ENCODE assay signal across 11 cellular contexts in genomic region chr6:136737343-136738177, GRCh38. TPM values are rescaled to one million over a fixed set of nuclear protein-coding genes. Genes with fewer than 3 reads are reported as not detected.
DNase-seq lines count a peak whose midpoint lies in the region; ATAC-seq, FAIRE-seq and TF ChIP-seq lines count a peak whose summit lies in the region.
"Had no signal": no experiment of that assay in that cellular context is flagged by ENCODE, and none has a peak within 500 bp of the region (broad histone marks: within the 10 kb centered on the region; RNA-seq: fewer than 3 reads in every experiment).

No MANE protein-coding gene starts in this region.

- H3K4me3 Mint-ChIP-seq in CD14-positive monocyte (peak overlapping the region in 1 of 2 donors; percentile 30), natural killer cell (no peak overlapping the region)
- H3K4me3 Mint-ChIP-seq: activated CD4-positive, alpha-beta T cell treated with anti-CD3 and anti-CD28 coated beads, Interleukin-2, amount 10 ng/mL, durations not matched to agents 24 days and 14 days; naive B cell had no signal

- peak overlapping the region; percentile 26; the same call in 1 of the 2 replicates for H3K23ac ChIP-seq in IMR-90 (ENCODE audit: low read depth, low read length)

- peak overlapping the region; percentile 59; the same call in 1 of the 2 replicates for H2BK20ac ChIP-seq in IMR-90 (ENCODE audit: low read depth, low read length)

- POLR2A ChIA-PET in IMR-90 (lab: Charles Lee; ENCODE audit: unreplicated experiment) = no interaction called here

- peak overlapping the region; percentile 39; the same call in 1 of the 2 replicates for H2BK120ac ChIP-seq in IMR-90 (ENCODE audit: low read depth, low read length)

- H3K9me1 ChIP-seq in IMR-90 (ENCODE audit: insufficient read depth, low read length) = peaks cover 20% of the 10 kb centered on the region

- DNase-seq in IMR-90 = peak; percentile 82
- DNase-seq in choroid plexus epithelial cell (ENCODE audit: low read depth) = peak; percentile 76
- DNase-seq in kidney = no peak
- no peak for DNase-seq in suprapubic skin (ENCODE audit: low spot score in 2 of 2)
- DNase-seq in CD14-positive monocyte (ENCODE audit: low spot score) = no peak
- no peak for DNase-seq in natural killer cell
- DNase-seq: naive B cell, NCI-H2227 treated with DMSO at 0.1 percent for 48 hours had no signal

- peaks cover 43 to 65% of the 10 kb centered on the region in 2 experiments for H3K79me1 ChIP-seq in IMR-90 (ENCODE audit: low read depth in 1 of 2, low read length in 2 of 2)

- peak overlapping the region; percentile 17 to 71; a peak in 3 of 4 replicates for H4K8ac ChIP-seq in IMR-90 (ENCODE audit: low read depth in 2 of 2, low read length in 2 of 2)

- H3K9me3 Mint-ChIP-seq in CD14-positive monocyte (no peaks in the 10 kb centered on the region), natural killer cell (no peaks in the 10 kb centered on the region)
- H3K9me3 Mint-ChIP-seq: activated CD4-positive, alpha-beta T cell treated with anti-CD3 and anti-CD28 coated beads, Interleukin-2, amount 10 ng/mL, durations not matched to agents 24 days and 14 days; naive B cell had no signal

- no peaks in the 10 kb centered on the region for H3K27me3 ChIP-seq in IMR-90 (ENCODE audit: control insufficient read depth, insufficient read depth, low read length)
- no peaks in the 10 kb centered on the region for H3K27me3 ChIP-seq in stomach smooth muscle (ENCODE audit: control insufficient read depth in 1 of 2, insufficient read depth in 2 of 2, low read length in 2 of 2)
- H3K27me3 ChIP-seq in suprapubic skin = no peaks in the 10 kb centered on the region

- H3K4me1 ChIP-seq in IMR-90 (ENCODE audit: control insufficient read depth, insufficient read depth, low read length) = peaks cover 29% of the 10 kb centered on the region
- H3K4me1 ChIP-seq in kidney (ENCODE audit: control insufficient read depth in 1 of 2, insufficient read depth in 1 of 2, low read depth in 1 of 2, low read length in 2 of 2) = peaks cover 17 to 18% of the 10 kb centered on the region in 2 donors
- no peaks in the 10 kb centered on the region for H3K4me1 ChIP-seq in stomach smooth muscle (ENCODE audit: control insufficient read depth, insufficient read depth, low read length)
- H3K4me1 ChIP-seq in suprapubic skin = peaks cover 9% of the 10 kb centered on the region

- peak overlapping the region; percentile 62 for H3K18ac ChIP-seq in IMR-90 (ENCODE audit: low read depth, low read length)

- peak overlapping the region; percentile 94; the same call in 1 of the 2 replicates for H3K27ac ChIP-seq in IMR-90 (ENCODE audit: insufficient read depth, low read length)
- H3K27ac ChIP-seq in kidney (ENCODE audit: low read depth in 2 of 2, low read length in 2 of 2) = peak overlapping the region; percentile 51 to 75
- peak overlapping the region; percentile 50 for H3K27ac ChIP-seq in stomach smooth muscle (ENCODE audit: low read length)
- no peak overlapping the region for H3K27ac ChIP-seq in suprapubic skin

- no peak for FAIRE-seq in kidney (lab: Jason Lieb, UNC)

- H3K4me3 ChIP-seq in IMR-90 (ENCODE audit: insufficient read depth, low read depth, low read length) (no peak overlapping the region), choroid plexus epithelial cell (ENCODE audit: low read depth, low read length) (no peak overlapping the region), kidney (ENCODE audit: low read length in 2 of 2) (peak overlapping the region in 1 of 2 donors; percentile 43), stomach smooth muscle (ENCODE audit: low read length in 2 of 2) (peak overlapping the region in 1 of 2 donors; percentile 30), suprapubic skin (no peak overlapping the region)

- peak overlapping the region; percentile 63; the same call in 1 of the 2 replicates for H3K4me2 ChIP-seq in IMR-90 (ENCODE audit: low read depth, low read length)

- no peaks in the 10 kb centered on the region for H3K36me3 ChIP-seq in IMR-90 (ENCODE audit: control insufficient read depth, insufficient read depth, low read length)
- no peaks in the 10 kb centered on the region for H3K36me3 ChIP-seq in kidney (ENCODE audit: control insufficient read depth in 1 of 2, insufficient read depth in 2 of 2, low read length in 2 of 2)
- no peaks in the 10 kb centered on the region for H3K36me3 ChIP-seq in stomach smooth muscle (ENCODE audit: control insufficient read depth in 2 of 2, insufficient read depth in 2 of 2, low read length in 2 of 2)
- H3K36me3 ChIP-seq in suprapubic skin = no peaks in the 10 kb centered on the region

- H3K27ac Mint-ChIP-seq in CD14-positive monocyte = peak overlapping the region in 2 of 7 donors; percentile 32 to 52
- no peak overlapping the region for H3K27ac Mint-ChIP-seq in natural killer cell
- H3K27ac Mint-ChIP-seq: activated CD4-positive, alpha-beta T cell treated with anti-CD3 and anti-CD28 coated beads, Interleukin-2, amount 10 ng/mL, durations not matched to agents 24 days and 14 days had no signal

- TF ChIP-seq CTCF in IMR-90 (conservative IDR thresholded peaks at IDR 0.05; ENCODE audit: low read depth, low read length) = no peak
- no peak for TF ChIP-seq CTCF in choroid plexus epithelial cell (conservative IDR thresholded peaks at IDR 0.05; ENCODE audit: low read depth, low read length)
- no peak for TF ChIP-seq CTCF in kidney (IDR thresholded peaks at IDR 0.05; ENCODE audit: borderline replicate concordance, extremely low read depth, insufficient read depth)
- no peak for TF ChIP-seq CTCF in suprapubic skin (IDR thresholded peaks at IDR 0.05)
- no peak for TF ChIP-seq CTCF in CD14-positive monocyte (IDR thresholded peaks at IDR 0.05)
- no peak for TF ChIP-seq CTCF in natural killer cell (IDR thresholded peaks at IDR 0.05)

- no peak for TF ChIP-seq EP300 in suprapubic skin (IDR thresholded peaks at IDR 0.05)

- 0 out of 2 replicates have a peak overlapping the region, but pooled peaks have one; percentile 24 for H2AK5ac ChIP-seq in IMR-90 (ENCODE audit: low read depth, low read length)

- peak overlapping the region; percentile 46; the same call in 1 of the 2 replicates for H4K5ac ChIP-seq in IMR-90 (ENCODE audit: low read depth, low read length)

- TF ChIP-seq RAD21 in IMR-90 (IDR thresholded peaks at IDR 0.05; ENCODE audit: low read length) = no peak

- H3K4me1 Mint-ChIP-seq in CD14-positive monocyte = peaks cover 39% of the 10 kb centered on the region
- peaks cover 33 to 46% of the 10 kb centered on the region in 2 donors for H3K4me1 Mint-ChIP-seq in natural killer cell

- BruUV-seq in IMR-90 (replicated peaks; lab: Mats Ljungman, UMichigan) = no TSS peak

- in situ Hi-C loops in IMR-90 (cut with MboI; ENCODE audit: low sequenced_read_pairs) = no loop called here

- H2BK5ac ChIP-seq in IMR-90 (ENCODE audit: low read depth, low read length, poor library complexity, severe bottlenecking) = peak overlapping the region; percentile 79

- H3K14ac ChIP-seq in IMR-90 (replicated peaks; ENCODE audit: low read depth, low read length) = peak overlapping the region; percentile 73

- H3K9me3 ChIP-seq in IMR-90 (ENCODE audit: control insufficient read depth, insufficient read depth, low read length) = no peaks in the 10 kb centered on the region
- H3K9me3 ChIP-seq in kidney (ENCODE audit: control insufficient read depth in 1 of 2, low read length in 2 of 2) = no peaks in the 10 kb centered on the region
- H3K9me3 ChIP-seq in stomach smooth muscle (ENCODE audit: control insufficient read depth in 2 of 2, low read length in 2 of 2) = no peaks in the 10 kb centered on the region
- no peaks in the 10 kb centered on the region for H3K9me3 ChIP-seq in suprapubic skin

- 0 out of 2 replicates have a peak overlapping the region, but pooled peaks have one; percentile 5 for H3K56ac ChIP-seq in IMR-90 (ENCODE audit: extremely low read depth, insufficient read depth, low read length)

- ATAC-seq in IMR-90 (ENCODE audit: low read depth) (peak; percentile 69), GM21381 (IDR thresholded peaks at IDR 0.05; ENCODE audit: unreplicated experiment) (no peak), natural killer cell (no peak)

- no peaks in the 10 kb centered on the region for H3K27me3 Mint-ChIP-seq in CD14-positive monocyte (ENCODE audit: low read depth in 3 of 3)
- H3K27me3 Mint-ChIP-seq in natural killer cell (ENCODE audit: low read depth in 2 of 2) = no peaks in the 10 kb centered on the region
- H3K27me3 Mint-ChIP-seq: activated CD4-positive, alpha-beta T cell treated with anti-CD3 and anti-CD28 coated beads, Interleukin-2, amount 10 ng/mL, durations not matched to agents 24 days and 14 days; naive B cell had no signal

- CTCF ChIA-PET in IMR-90 (lab: Yijun Ruan, JAX) = interaction anchor here (1.4 kb wide), 1 partner anchor 70 kb away, joined by 3 read pairs; no protein-coding TSS in a partner anchor

- peaks cover 23% of the 10 kb centered on the region; the same call in 1 of the 2 replicates for H4K20me1 ChIP-seq in IMR-90 (ENCODE audit: insufficient read depth, low read length)

- intact Hi-C loops in IMR-90 (cut with micrococcal nuclease) = no loop called here
- intact Hi-C loops in kidney (cut with DNase I) = no loop called here
- intact Hi-C loops in CD14-positive monocyte (cut with micrococcal nuclease) = no loop called here
- intact Hi-C loops in natural killer cell (cut with micrococcal nuclease) = no loop called here

- H3K36me3 Mint-ChIP-seq in CD14-positive monocyte (peaks cover 5 to 9% of the 10 kb centered on the region in 2 donors), natural killer cell (no peaks in the 10 kb centered on the region)
- H3K36me3 Mint-ChIP-seq: naive B cell had no signal

- no peak overlapping the region for H2AFZ ChIP-seq in IMR-90 (replicated peaks; ENCODE audit: low read length, poor library complexity)

- no peak overlapping the region for H2AK9ac ChIP-seq in IMR-90 (replicated peaks; ENCODE audit: low read depth, low read length, poor library complexity)

- dilution Hi-C loops in IMR-90 (cut with HindIII; ENCODE audit: low sequenced_read_pairs, unreplicated experiment) = no loop called here

- peak overlapping the region; percentile 57; the same call in 1 of the 2 replicates for H4K91ac ChIP-seq in IMR-90 (ENCODE audit: insufficient read depth, low read depth, low read length)

- TF ChIP-seq POLR2A in IMR-90 (IDR thresholded peaks at IDR 0.05; ENCODE audit: low read depth, low read length) (no peak), suprapubic skin (IDR thresholded peaks at IDR 0.05) (no peak)

- no peak overlapping the region; the same call in 1 of the 3 replicates for H2BK15ac ChIP-seq in IMR-90 (ENCODE audit: low read depth, low read length)

- peak overlapping the region; percentile 49 for H3K4ac ChIP-seq in IMR-90 (ENCODE audit: low read depth, low read length)

- WGBS in IMR-90 (ENCODE audit: extremely low coverage in 2 of 2, insufficient read length in 1 of 2), 2 experiments = no CpG with 5 or more reads among the region's 8 CpGs
- WGBS in suprapubic skin = 81% methylated on average over 8 of the region's 8 CpGs

- H3K9ac ChIP-seq in IMR-90 (ENCODE audit: low read depth, low read length) (peak overlapping the region; percentile 51), kidney (ENCODE audit: low read length in 2 of 2) (peak overlapping the region in 1 of 2 donors; percentile 28), stomach smooth muscle (ENCODE audit: low read length in 2 of 2) (no peak overlapping the region)

RNA-seq across cellular contexts. Expression of gene MAP3K5, which starts 54.7 kb away (rescaled TPM):
- total RNA-seq in IMR-90 (2012; rRNA removed) (17.2 and 17.6 TPM in 2 replicates), kidney (32.9 TPM), suprapubic skin (10 to 100 TPM; 19.4 to 36.1 (median 21.1) TPM), natural killer cell (10 to 100 TPM; 19.7 to 36.7 (median 35.4) TPM)
- polyA plus RNA-seq in IMR-90 (2012; rRNA removed) (4.9 and 5.4 TPM in 2 replicates), kidney (ENCODE audit: insufficient read depth, low read depth, low replicate concordance) (5.9 TPM), CD14-positive monocyte (10 to 100 TPM in 1 of 2 donors, 1 to 10 TPM in 1; 9.6 to 11.1 TPM)
- 2.0 and 2.1 TPM in 2 replicates for polyA plus RNA-seq in IMR-90 (2012; cell fraction: cytosol; rRNA removed)
- polyA plus RNA-seq in IMR-90 (2012; cell fraction: nucleus; rRNA removed; ENCODE audit: low replicate concordance) = 1.4 and 6.3 TPM in 2 replicates

Comparison
In these comparisons a context has a peak if more than half of its experiments do, and no peak if none do; other contexts are left out.
1. DNase-seq: peak in IMR-90 (single experiment) and choroid plexus epithelial cell (single experiment); none in kidney (single experiment), suprapubic skin (0 of 2), CD14-positive monocyte (single experiment) and natural killer cell (single experiment).